Comparison of ENCODE assay signal across 27 cellular contexts in genomic region chr20:52789716-52790115, GRCh38.
"Had no signal": no experiment of that assay in that cellular context is flagged by ENCODE, and none has a peak within 500 bp of the region (broad histone marks: within the 10 kb centered on the region; RNA-seq: fewer than 3 reads in every experiment).

No MANE protein-coding gene starts in this region.

- H3K27ac ChIP-seq: epithelial cell of prostate, gastrocnemius medialis, heart left ventricle, hepatocyte, left lung, neural progenitor cell, right atrium auricular region, suprapubic skin, transverse colon, upper lobe of right lung, uterus had no signal

- H3K9me3 ChIP-seq: gastrocnemius medialis, heart left ventricle, left lung, mucosa of descending colon, prostate gland, right atrium auricular region, suprapubic skin, transverse colon, upper lobe of right lung, uterus had no signal

- H3K36me3 ChIP-seq: gastrocnemius medialis, heart left ventricle, left lung, neural progenitor cell, prostate gland, right atrium auricular region, suprapubic skin, transverse colon, upper lobe of right lung, uterus had no signal

- H3K4me3 ChIP-seq: gastrocnemius medialis, heart left ventricle, hepatocyte, left lung, mucosa of descending colon, neural progenitor cell, prostate gland, right atrium auricular region, smooth muscle cell, suprapubic skin, transverse colon, upper lobe of right lung, uterus had no signal

- H3K4me1 ChIP-seq: gastrocnemius medialis, heart left ventricle, left lung, neural progenitor cell, right atrium auricular region, suprapubic skin, transverse colon, upper lobe of right lung, uterus had no signal

- DNase-seq: effector CD8-positive, alpha-beta T cell; endodermal cell; foreskin fibroblast; gastrocnemius medialis; heart left ventricle; left cardiac atrium; left lung; mesenchymal stem cell; mucosa of descending colon; naive B cell; nucleus accumbens; stimulated activated CD4-positive, alpha-beta T cell treated with anti-CD3 and anti-CD28 coated beads, Interleukin-12 subunit alpha, Interleukin-12 subunit beta, amount 100 ng/mL, for 4 hours; stimulated activated CD4-positive, alpha-beta T cell treated with anti-CD3 and anti-CD28 coated beads, Interleukin-1b, Interleukin-23, amount 100 ng/mL, for 48 hours; stimulated activated CD4-positive, alpha-beta T cell treated with anti-CD3 and anti-CD28 coated beads, Interleukin-4, amount 100 ng/mL, for 1 hour; stimulated activated CD8-positive, alpha-beta memory T cell treated with anti-CD3 and anti-CD28 coated beads, Interleukin-4, amount 100 ng/mL, for 48 hours; stimulated activated naive CD4-positive, alpha-beta T cell; stimulated activated naive CD8-positive, alpha-beta T cell treated with anti-CD3 and anti-CD28 coated beads, Interleukin-15, amount 100 ng/mL, for 72 hours; transverse colon; upper lobe of right lung; uterus had no signal

- H3K9ac ChIP-seq: neural progenitor cell had no signal
